ENCODE assay signal across 12 cellular contexts in the genomic region with DNA sequence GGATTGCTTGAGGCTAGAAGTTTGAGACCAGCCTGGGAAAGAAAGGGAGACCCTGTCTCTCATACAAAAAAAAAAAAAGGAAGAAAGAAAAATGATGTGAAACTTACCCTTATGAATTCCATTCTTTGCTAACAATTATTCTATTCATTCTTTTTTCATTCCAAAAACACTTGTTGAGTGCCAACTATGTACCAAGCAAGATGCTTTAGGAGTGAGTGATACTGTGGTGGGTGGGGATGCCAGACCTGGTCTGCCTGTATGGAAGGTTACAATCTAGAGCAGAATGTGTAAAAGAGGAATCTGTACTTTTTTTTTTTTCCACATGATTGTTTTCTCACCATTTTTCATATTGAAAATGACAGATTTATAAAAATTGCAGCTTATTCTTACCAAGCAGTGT.
DNase-seq lines count a peak whose midpoint lies in the region; ATAC-seq lines count a peak whose summit lies in the region.
"Had no signal": no experiment of that assay in that cellular context is flagged by ENCODE, and none has a peak within 500 bp of the region (broad histone marks: within the 10 kb centered on the region; RNA-seq: fewer than 3 reads in every experiment).

No MANE protein-coding gene starts in this region.

- no peak overlapping the region for H3K4ac ChIP-seq in trophoblast cell (ENCODE audit: low read depth, low read length)

- no peak overlapping the region for H2BK5ac ChIP-seq in trophoblast cell (ENCODE audit: low read depth, low read length, poor library complexity)

- H3K4me1 ChIP-seq in trophoblast cell (ENCODE audit: control insufficient read depth in 1 of 2, insufficient read depth in 2 of 2, low read length in 2 of 2) (no peaks in the 10 kb centered on the region), aorta (ENCODE audit: control insufficient read depth in 1 of 2, insufficient read depth in 2 of 2, low read length in 2 of 2) (peaks cover 7 to 21% of the 10 kb centered on the region in 2 donors)

- H2BK120ac ChIP-seq in trophoblast cell (ENCODE audit: insufficient read depth, low read length, poor library complexity): no peak overlapping the region

- H3K9me3 Mint-ChIP-seq in stimulated activated naive CD8-positive, alpha-beta T cell treated with anti-CD3 and anti-CD28 coated beads, Interleukin-15, amount 100 ng/mL, for 72 hours: no peaks in the 10 kb centered on the region

- H3K27me3 Mint-ChIP-seq in stimulated activated naive CD8-positive, alpha-beta T cell treated with anti-CD3 and anti-CD28 coated beads, Interleukin-15, amount 100 ng/mL, for 72 hours: no peaks in the 10 kb centered on the region

- H3K27ac ChIP-seq in trophoblast cell (ENCODE audit: low read depth, low read length) (no peak overlapping the region), aorta (ENCODE audit: low read depth in 1 of 2, low read length in 2 of 2) (peak overlapping the region; percentile 68 to 76)
- H3K27ac ChIP-seq: BLaER1 had no signal

- no peak overlapping the region for H3K18ac ChIP-seq in trophoblast cell (ENCODE audit: low read length)

- no peak overlapping the region for H3K9ac ChIP-seq in trophoblast cell (ENCODE audit: low read length)
- H3K9ac ChIP-seq: BLaER1 had no signal

- no peaks in the 10 kb centered on the region for H3K79me1 ChIP-seq in trophoblast cell (ENCODE audit: low read length)

- no peak overlapping the region for H4K8ac ChIP-seq in trophoblast cell (ENCODE audit: low read depth, low read length)

- no peak for ATAC-seq in stimulated activated naive CD8-positive, alpha-beta T cell treated with anti-CD3 and anti-CD28 coated beads, Interleukin-15, amount 100 ng/mL, for 72 hours
- no peak for ATAC-seq in stimulated activated naive CD8-positive, alpha-beta T cell treated with anti-CD3 and anti-CD28 coated beads, Interleukin-15, Interleukin-2, amounts not matched to agents 100 U/mL and 50 U/mL, for 24 hours
- ATAC-seq in aorta (ENCODE audit: low FRiP score) (no peak), HG02763 (IDR thresholded peaks at IDR 0.05; ENCODE audit: unreplicated experiment) (no peak), GM21528 (IDR thresholded peaks at IDR 0.05; ENCODE audit: low FRiP score, unreplicated experiment) (no peak), sciatic nerve (no peak)

- H2AK5ac ChIP-seq in trophoblast cell (ENCODE audit: low read length): no peak overlapping the region

- H2AFZ ChIP-seq in trophoblast cell (ENCODE audit: insufficient read depth, low read length, poor library complexity): no peak overlapping the region

- no peak overlapping the region for H3K14ac ChIP-seq in trophoblast cell (ENCODE audit: low read length)

- no peaks in the 10 kb centered on the region for H3K9me3 ChIP-seq in trophoblast cell (ENCODE audit: insufficient read depth, low read depth, low read length)
- H3K9me3 ChIP-seq in aorta (ENCODE audit: control insufficient read depth, low read length): no peaks in the 10 kb centered on the region
- H3K9me3 ChIP-seq: BLaER1 had no signal

- no peak for DNase-seq in stimulated activated naive CD8-positive, alpha-beta T cell treated with anti-CD3 and anti-CD28 coated beads, Interleukin-15, amount 100 ng/mL, for 72 hours
- no peak for DNase-seq in stimulated activated naive CD8-positive, alpha-beta T cell treated with anti-CD3 and anti-CD28 coated beads, Interleukin-15, Interleukin-2, amounts not matched to agents 100 U/mL and 50 U/mL, for 24 hours
- DNase-seq in astrocyte of the hippocampus (ENCODE audit: low read depth, low spot score) (peak; percentile 47), trophoblast cell (peak; percentile 62 to 76), aorta (no peak), sciatic nerve (ENCODE audit: low spot score) (no peak)
- DNase-seq: anterior cingulate cortex, GDM1, KBM-7 had no signal

- no peak overlapping the region for H4K91ac ChIP-seq in trophoblast cell (ENCODE audit: low read depth, low read length)

- H3K27me3 ChIP-seq in trophoblast cell (ENCODE audit: insufficient read depth, low read length) (no peaks in the 10 kb centered on the region), aorta (ENCODE audit: control insufficient read depth in 1 of 2, insufficient read depth in 2 of 2, low read length in 1 of 2) (no peaks in the 10 kb centered on the region)
- H3K27me3 ChIP-seq: BLaER1 had no signal

- no peak overlapping the region for H3K4me2 ChIP-seq in trophoblast cell (ENCODE audit: low read length)
- H3K4me2 ChIP-seq: BLaER1 had no signal

- peak overlapping the region; percentile 48 to 57 for H3K27ac Mint-ChIP-seq in stimulated activated naive CD8-positive, alpha-beta T cell treated with anti-CD3 and anti-CD28 coated beads, Interleukin-15, amount 100 ng/mL, for 72 hours

- H2BK12ac ChIP-seq in trophoblast cell (ENCODE audit: low read length): no peak overlapping the region

- no peak overlapping the region for H3K23ac ChIP-seq in trophoblast cell (ENCODE audit: low read length)

- H3K36me3 ChIP-seq in trophoblast cell (ENCODE audit: control insufficient read depth in 1 of 2, insufficient read depth in 2 of 2, low read length in 2 of 2) (no peaks in the 10 kb centered on the region), aorta (ENCODE audit: control insufficient read depth in 1 of 2, insufficient read depth in 2 of 2, low read length in 1 of 2) (no peaks in the 10 kb centered on the region)

- H3K4me1 Mint-ChIP-seq in stimulated activated naive CD8-positive, alpha-beta T cell treated with anti-CD3 and anti-CD28 coated beads, Interleukin-15, amount 100 ng/mL, for 72 hours: peaks cover 80% of the 10 kb centered on the region

- H3K4me3 ChIP-seq in trophoblast cell (ENCODE audit: low read depth, low read length) (no peak overlapping the region), aorta (ENCODE audit: low read length in 2 of 2) (no peak overlapping the region)
- H3K4me3 ChIP-seq: BLaER1 had no signal

- no peak overlapping the region for H3K4me3 Mint-ChIP-seq in stimulated activated naive CD8-positive, alpha-beta T cell treated with anti-CD3 and anti-CD28 coated beads, Interleukin-15, amount 100 ng/mL, for 72 hours

- no peak overlapping the region for H4K12ac ChIP-seq in trophoblast cell (ENCODE audit: low read depth, low read length)

- H3K79me2 ChIP-seq in trophoblast cell (ENCODE audit: control insufficient read depth, insufficient read depth, low read length, poor library complexity): no peaks in the 10 kb centered on the region

- intact Hi-C loops in aorta (cut with DNase I): loop anchor here in 1 of 2 donors (10.0 kb wide), 1 partner anchor 98 kb away; a partner anchor contains a TSS
- intact Hi-C loops in sciatic nerve (cut with DNase I): no loop called here

Comparison
In these comparisons a context has a peak if more than half of its experiments do, and no peak if none do; other contexts are left out.
1. DNase-seq: peak in astrocyte of the hippocampus (single experiment) and trophoblast cell (2 of 2); none in stimulated activated naive CD8-positive, alpha-beta T cell treated with anti-CD3 and anti-CD28 coated beads, Interleukin-15, amount 100 ng/mL, for 72 hours (0 of 2), stimulated activated naive CD8-positive, alpha-beta T cell treated with anti-CD3 and anti-CD28 coated beads, Interleukin-15, Interleukin-2, amounts not matched to agents 100 U/mL and 50 U/mL, for 24 hours (single experiment), aorta (0 of 2) and sciatic nerve (single experiment).